In genomic region chr1:152197361-152197941, GRCh38 we compare ENCODE assay signal across 1 cellular context.
TF ChIP-seq lines count a peak whose summit lies in the region.

No MANE protein-coding gene starts in this region.

TF ChIP-seq in K562, 482 proteins besides CTCF, POLR2A, EP300 and RAD21 (continued from another document):
- TF ChIP-seq ZNF512 (tag; IDR thresholded peaks at IDR 0.05) (peak; percentile 96), ZBTB33 (CRISPR knock-in tag; IDR thresholded peaks at IDR 0.05) (no peak)
